ENCODE assay signal across 8 cellular contexts in genomic region chr1:109483658-109484518, GRCh38. TPM values are rescaled to one million over a fixed set of nuclear protein-coding genes. Genes with fewer than 3 reads are reported as not detected.
DNase-seq lines count a peak whose midpoint lies in the region; ATAC-seq and TF ChIP-seq lines count a peak whose summit lies in the region.

A gene with protein sequence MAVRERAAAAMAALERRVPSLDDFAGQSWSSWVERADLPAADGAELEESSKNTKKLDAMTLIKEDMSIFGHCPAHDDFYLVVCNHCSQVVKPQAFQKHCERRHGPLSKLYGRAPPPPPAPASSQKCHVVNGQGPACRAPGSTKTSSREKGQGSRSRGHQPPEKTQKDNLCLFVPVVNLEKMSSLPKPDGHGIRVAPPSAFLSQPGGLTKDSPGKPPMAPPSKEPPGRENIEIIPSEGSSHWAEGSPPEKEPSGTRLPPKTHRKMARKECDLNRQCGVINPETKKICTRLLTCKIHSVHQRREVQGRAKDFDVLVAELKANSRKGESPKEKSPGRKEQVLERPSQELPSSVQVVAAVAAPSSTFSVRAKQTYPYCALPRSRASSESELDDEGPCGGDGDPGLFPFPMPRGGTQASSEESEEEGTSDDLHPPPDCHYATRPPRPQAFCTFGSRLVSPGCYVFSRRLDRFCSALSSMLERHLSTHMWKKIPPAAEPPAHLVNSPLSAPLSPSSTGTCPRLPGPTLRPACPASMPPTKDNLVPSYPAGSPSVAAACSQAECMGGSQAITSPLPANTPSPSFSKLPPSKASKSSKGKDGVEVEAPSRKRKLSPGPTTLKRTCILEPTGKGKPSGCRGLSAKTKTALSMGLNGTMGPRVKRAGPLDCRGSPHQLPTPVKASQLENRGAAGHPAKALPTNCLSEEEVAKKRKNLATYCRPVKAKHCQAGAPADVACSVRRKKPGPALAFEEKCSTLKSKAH (plus strand): TSS chr1:109483905. CDS start chr1:109483954, 49 bp downstream.

- POLR2A ChIA-PET in PC-3 (lab: Charles Lee; ENCODE audit: unreplicated experiment) = interaction anchor here (0.5 to 0.7 kb wide), 4 partner anchors 26 to 521 kb away, joined by 3 to 12 read pairs (median 4); partner anchors contain the start of gene AMIGO1

- peak within 1 kb of the TSS; percentile 98 for H3K4me2 ChIP-seq in PC-3 (ENCODE audit: low read length)

- peak; percentile 83 for TF ChIP-seq POLR2A in erythroblast (IDR thresholded peaks at IDR 0.05; ENCODE audit: low read length)

- H3K9me3 ChIP-seq in PC-3 (ENCODE audit: low read length) (no peaks in the 10 kb centered on the region), muscle layer of colon (ENCODE audit: low read length) (no peaks in the 10 kb centered on the region)

- peak within 1 kb of the TSS; percentile 94 for H3K9ac ChIP-seq in PC-3 (ENCODE audit: low read length)
- peak within 1 kb of the TSS; percentile 65 for H3K9ac ChIP-seq in muscle layer of colon (ENCODE audit: low read length)

- peak; percentile 72 for ATAC-seq in GM21619 (IDR thresholded peaks at IDR 0.05; ENCODE audit: unreplicated experiment)
- peak; percentile 80 for ATAC-seq in PC-3

- DNase-seq in DMS153 (lab: John Stamatoyannopoulos, UW) (peak; percentile 79), PC-3 (peak; percentile 86), erythroblast (lab: John Stamatoyannopoulos, UW) (peak; percentile 91 to 94)
- peak; percentile 87 for DNase-seq in Jurkat, Clone E6-1 (ENCODE audit: low read depth, low spot score)
- DNase-seq in activated T-cell treated with anti-CD3 and anti-CD28 coated beads, Interleukin-2, amount 50 U/mL, for 1 hour = peak; percentile 92
- peak; percentile 78 to 83 for DNase-seq in stimulated activated CD8-positive, alpha-beta memory T cell treated with anti-CD3 and anti-CD28 coated beads, Interleukin-7, amount 100 ng/mL, for 1 hour (ENCODE audit: low read depth in 2 of 2)

- BruUV-seq in PC-3 (replicated peaks; lab: Mats Ljungman, UMichigan) = no TSS peak

- H3K79me2 ChIP-seq in PC-3 (ENCODE audit: low read length) = peaks cover 12% of the 10 kb centered on the region; the same call in 1 of the 2 replicates

- no peaks in the 10 kb centered on the region for H3F3A ChIP-seq in PC-3 (ENCODE audit: low read length, unreplicated experiment)

- H3K4me3 ChIP-seq in Jurkat, Clone E6-1 (ENCODE audit: low read length) = peak within 1 kb of the TSS; percentile 85
- H3K4me3 ChIP-seq in PC-3 (ENCODE audit: low read length) (peak within 1 kb of the TSS; percentile 91), muscle layer of colon (ENCODE audit: low read depth in 1 of 2, low read length in 2 of 2) (peak within 1 kb of the TSS; percentile 71 to 92)

- no peaks in the 10 kb centered on the region for H3K36me3 ChIP-seq in PC-3 (ENCODE audit: low read depth, low read length)
- peaks cover 9% of the 10 kb centered on the region for H3K36me3 ChIP-seq in muscle layer of colon (ENCODE audit: insufficient read depth, low read length)

- intact Hi-C loops in PC-3 (cut with micrococcal nuclease) = loop anchor here (5.0 kb wide), 1 partner anchor 57 kb away; the partner anchor contains the start of gene PSMA5

- H2AFZ ChIP-seq in PC-3 (ENCODE audit: low read length) = peak within 1 kb of the TSS; percentile 98

- no peaks in the 10 kb centered on the region for H4K20me1 ChIP-seq in PC-3 (ENCODE audit: low read length)

- no peak for TF ChIP-seq CTCF in PC-3 (conservative IDR thresholded peaks at IDR 0.05; ENCODE audit: low read depth, low read length)

- H3K4me1 ChIP-seq in PC-3 (ENCODE audit: insufficient read depth, low read length) = peaks cover 17% of the 10 kb centered on the region
- H3K4me1 ChIP-seq in muscle layer of colon (ENCODE audit: insufficient read depth, low read length) = peaks cover 11% of the 10 kb centered on the region

- H3K9me2 ChIP-seq in PC-3 (replicated peaks; ENCODE audit: low read length) = no peaks in the 10 kb centered on the region

- H3K27ac ChIP-seq in PC-3 (ENCODE audit: low read length) (peak within 1 kb of the TSS; percentile 51), muscle layer of colon (ENCODE audit: low read depth, low read length) (peak within 1 kb of the TSS; percentile 73)

- CTCF ChIA-PET in PC-3 (lab: Charles Lee) = interaction anchor here (0.5 to 0.9 kb wide), 3 partner anchors 46 to 258 kb away, joined by 3 to 7 read pairs (median 6); partner anchors contain the start of gene GSTM4

- H3K27me3 ChIP-seq in PC-3 (ENCODE audit: low read length) (peaks cover 12% of the 10 kb centered on the region), muscle layer of colon (ENCODE audit: control insufficient read depth in 1 of 2, insufficient read depth in 2 of 2, low read length in 2 of 2) (no peaks in the 10 kb centered on the region)

RNA-seq across cellular contexts. Expression of the gene that starts here (rescaled TPM):
- polyA plus RNA-seq in Jurkat, Clone E6-1 (2012; ENCODE audit: insufficient read depth, insufficient read length) = 18.1 TPM
- 9.2 and 9.4 TPM in 2 replicates for total RNA-seq in PC-3 (2014; rRNA removed)

Comparison
In these comparisons a context has a peak if more than half of its experiments do, and no peak if none do; other contexts are left out.
1. Peak in every context shown above with its lines: DNase-seq, ATAC-seq, H3K4me3 ChIP-seq and H3K27ac ChIP-seq.